Comparison of ENCODE assay signal across 14 cellular contexts in the genomic region with DNA sequence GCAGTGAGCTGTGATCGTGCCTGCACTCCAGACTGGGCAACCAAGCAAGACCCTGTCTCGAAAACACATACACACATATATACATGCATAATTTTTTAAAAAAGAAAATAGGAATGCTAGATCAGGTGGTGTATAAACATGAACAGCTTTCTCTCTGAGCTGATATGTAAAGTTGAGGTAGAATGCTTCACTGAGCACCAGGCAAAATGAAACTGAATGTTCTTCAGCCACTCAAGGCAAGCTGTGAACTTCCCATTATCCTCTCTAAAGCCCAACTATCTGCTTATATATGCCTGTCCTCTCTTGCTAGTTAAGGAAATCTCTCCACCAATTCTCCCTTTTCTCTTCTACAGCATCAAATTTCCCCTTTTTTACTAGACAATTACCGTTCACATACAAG.
DNase-seq lines count a peak whose midpoint lies in the region; ATAC-seq and TF ChIP-seq lines count a peak whose summit lies in the region.
"Had no signal": no experiment of that assay in that cellular context is flagged by ENCODE, and none has a peak within 500 bp of the region (broad histone marks: within the 10 kb centered on the region; RNA-seq: fewer than 3 reads in every experiment).

No MANE protein-coding gene starts in this region.

- H3K9me3 Mint-ChIP-seq in activated CD4-positive, alpha-beta T cell treated with anti-CD3 and anti-CD28 coated beads, Interleukin-2, amount 10 ng/mL, durations not matched to agents 7 days and 5 days = no peaks in the 10 kb centered on the region
- H3K9me3 Mint-ChIP-seq: IgD-negative memory B cell had no signal

- H3K36me3 ChIP-seq in A673 (ENCODE audit: insufficient read depth, low read length, poor library complexity, severe bottlenecking) = no peaks in the 10 kb centered on the region
- H3K36me3 ChIP-seq: esophagus muscularis mucosa, tibial nerve had no signal

- intact Hi-C loops in A673 (cut with micrococcal nuclease; ENCODE audit: unreplicated experiment) = loop anchor here (5.0 kb wide), 2 partner anchors 113 to 173 kb away; no protein-coding TSS in a partner anchor

- TF ChIP-seq CTCF in A673 (conservative IDR thresholded peaks at IDR 0.05; ENCODE audit: low read depth, low read length) = no peak

- no peak overlapping the region for H3K27ac ChIP-seq in A673 (ENCODE audit: low read depth, low read length, poor library complexity, severe bottlenecking)
- H3K27ac ChIP-seq: esophagus muscularis mucosa, tibial nerve had no signal

- no TSS peak for BruUV-seq in A673 (replicated peaks; lab: Mats Ljungman, UMichigan)

- DNase-seq in HK-2 (ENCODE audit: unreplicated experiment) (no peak), A673 (ENCODE audit: low spot score) (no peak), NCI-H2227 (lab: John Stamatoyannopoulos, UW; ENCODE audit: unreplicated experiment) (no peak)
- DNase-seq in activated CD4-positive, alpha-beta T cell treated with anti-CD3 and anti-CD28 coated beads, Interleukin-2, amount 10 ng/mL, durations not matched to agents 7 days and 5 days = no peak
- DNase-seq: central memory CD4-positive, alpha-beta T cell; NCI-H446 treated with DMSO at 0.1 percent for 48 hours; right cardiac atrium had no signal

- ATAC-seq in GM19328 (IDR thresholded peaks at IDR 0.05; ENCODE audit: unreplicated experiment) (peak; percentile 96), HG02642 (IDR thresholded peaks at IDR 0.05; ENCODE audit: poor library complexity, unreplicated experiment) (peak; percentile 97), HG03378 (IDR thresholded peaks at IDR 0.05; ENCODE audit: unreplicated experiment) (peak; percentile 94)
- ATAC-seq: right cardiac atrium, Right ventricle myocardium inferior had no signal

- H3K27me3 Mint-ChIP-seq in activated CD4-positive, alpha-beta T cell treated with anti-CD3 and anti-CD28 coated beads, Interleukin-2, amount 10 ng/mL, durations not matched to agents 7 days and 5 days = no peaks in the 10 kb centered on the region

- H3K4me3 ChIP-seq in A673 (ENCODE audit: low read depth, low read length, poor library complexity, severe bottlenecking) = no peak overlapping the region
- H3K4me3 ChIP-seq: esophagus muscularis mucosa, tibial nerve had no signal

- POLR2A ChIA-PET in A673 (lab: Charles Lee; ENCODE audit: low non-redundant PET) = no interaction called here
- POLR2A ChIA-PET in activated CD4-positive, alpha-beta T cell treated with anti-CD3 and anti-CD28 coated beads, Interleukin-2, amount 10 ng/mL, durations not matched to agents 7 days and 5 days (lab: Charles Lee) = no interaction called here

- peaks cover 15% of the 10 kb centered on the region for H3K4me1 ChIP-seq in A673 (ENCODE audit: insufficient read depth, low read length, poor library complexity, severe bottlenecking)
- H3K4me1 ChIP-seq: tibial nerve had no signal

- no peaks in the 10 kb centered on the region for H3K9me3 ChIP-seq in A673 (ENCODE audit: low read depth, low read length, poor library complexity, severe bottlenecking)
- H3K9me3 ChIP-seq: esophagus muscularis mucosa, tibial nerve had no signal

- H3K27ac Mint-ChIP-seq in activated CD4-positive, alpha-beta T cell treated with anti-CD3 and anti-CD28 coated beads, Interleukin-2, amount 10 ng/mL, durations not matched to agents 7 days and 5 days = no peak overlapping the region
- H3K27ac Mint-ChIP-seq: IgD-negative memory B cell had no signal

- H3K4me1 Mint-ChIP-seq in activated CD4-positive, alpha-beta T cell treated with anti-CD3 and anti-CD28 coated beads, Interleukin-2, amount 10 ng/mL, durations not matched to agents 7 days and 5 days = peaks cover 1% of the 10 kb centered on the region

- no peak overlapping the region for H3K4me3 Mint-ChIP-seq in activated CD4-positive, alpha-beta T cell treated with anti-CD3 and anti-CD28 coated beads, Interleukin-2, amount 10 ng/mL, durations not matched to agents 7 days and 5 days

- H3K36me3 Mint-ChIP-seq in activated CD4-positive, alpha-beta T cell treated with anti-CD3 and anti-CD28 coated beads, Interleukin-2, amount 10 ng/mL, durations not matched to agents 7 days and 5 days (ENCODE audit: low read depth) = no peaks in the 10 kb centered on the region
- H3K36me3 Mint-ChIP-seq: IgD-negative memory B cell had no signal

- CTCF ChIA-PET in A673 (lab: Charles Lee) = no interaction called here
- CTCF ChIA-PET in activated CD4-positive, alpha-beta T cell treated with anti-CD3 and anti-CD28 coated beads, Interleukin-2, amount 10 ng/mL, durations not matched to agents 7 days and 5 days (lab: Charles Lee) = no interaction called here

- H3K27me3 ChIP-seq in A673 (replicated peaks; ENCODE audit: insufficient read depth, low read depth, low read length, poor library complexity) = no peaks in the 10 kb centered on the region
- H3K27me3 ChIP-seq: esophagus muscularis mucosa, tibial nerve had no signal
